In genomic region chr6:134640975-134641429, GRCh38 we compare ENCODE assay signal across 8 cellular contexts.
DNase-seq lines count a peak whose midpoint lies in the region; ATAC-seq and TF ChIP-seq lines count a peak whose summit lies in the region.

No MANE protein-coding gene starts in this region.

- peaks cover 5% of the 10 kb centered on the region for H3K36me3 Mint-ChIP-seq in Calu3 (ENCODE audit: insufficient read depth, unreplicated experiment)
- peaks cover 3% of the 10 kb centered on the region for H3K36me3 Mint-ChIP-seq in activated T-helper 1 cell treated with anti-CD3 and anti-CD28 coated beads, Interleukin-12 subunit alpha, Interleukin-12 subunit beta, Interleukin-2, Interleukin-4 antibody, amounts not matched to agents 30 ng/mL and 10 ng/mL and 1 ng/mL, durations not matched to agents 14 hours and 24 hours and 36 hours (ENCODE audit: low read depth)

- H3K4me3 Mint-ChIP-seq in Calu3 (ENCODE audit: low read depth, unreplicated experiment): no peak overlapping the region
- H3K4me3 Mint-ChIP-seq in activated T-helper 1 cell treated with anti-CD3 and anti-CD28 coated beads, Interleukin-12 subunit alpha, Interleukin-12 subunit beta, Interleukin-2, Interleukin-4 antibody, amounts not matched to agents 30 ng/mL and 10 ng/mL and 1 ng/mL, durations not matched to agents 14 hours and 24 hours and 36 hours: no peak overlapping the region

- intact Hi-C loops in Calu3 (cut with micrococcal nuclease; ENCODE audit: unreplicated experiment): loop anchor here (1.0 to 5.0 kb wide), 3 partner anchors 181 to 467 kb away; no protein-coding TSS in a partner anchor
- intact Hi-C loops in activated T-helper 1 cell treated with anti-CD3 and anti-CD28 coated beads, Interleukin-12 subunit alpha, Interleukin-12 subunit beta, Interleukin-2, Interleukin-4 antibody, amounts not matched to agents 30 ng/mL and 10 ng/mL and 1 ng/mL, durations not matched to agents 14 hours and 24 hours and 36 hours (cut with micrococcal nuclease): loop anchor here (1.0 to 5.0 kb wide), 9 partner anchors 182 to 485 kb away; no protein-coding TSS in a partner anchor

- TF ChIP-seq CTCF in Calu3 (IDR thresholded peaks at IDR 0.05; ENCODE audit: unreplicated experiment) (peak; percentile 85), fibroblast of the aortic adventitia (IDR thresholded peaks at IDR 0.05; ENCODE audit: insufficient read depth, low read length) (peak; percentile 96), neutrophil (IDR thresholded peaks at IDR 0.05) (peak; percentile 99)

- DNase-seq in Calu3 (peak; percentile 75), HuH-7.5 (ENCODE audit: low spot score) (peak; percentile 59), RPMI7951 (ENCODE audit: low read depth) (peak; percentile 88), fibroblast of the aortic adventitia (ENCODE audit: low read depth) (peak; percentile 96), stromal cell of bone marrow (ENCODE audit: low read depth) (peak; percentile 91)
- DNase-seq in activated T-helper 1 cell treated with anti-CD3 and anti-CD28 coated beads, Interleukin-12 subunit alpha, Interleukin-12 subunit beta, Interleukin-2, Interleukin-4 antibody, amounts not matched to agents 30 ng/mL and 10 ng/mL and 1 ng/mL, durations not matched to agents 14 hours and 24 hours and 36 hours (ENCODE audit: low spot score): peak; percentile 65

- H3K27me3 ChIP-seq in neutrophil: no peaks in the 10 kb centered on the region

- peaks cover 6 to 10% of the 10 kb centered on the region in 2 experiments for H3K4me1 ChIP-seq in neutrophil (ENCODE audit: control insufficient read depth in 1 of 2, insufficient read depth in 1 of 2, low read depth in 1 of 2, low read length in 1 of 2)

- CTCF ChIA-PET in Calu3 (lab: Charles Lee): interaction anchor here (0.8 to 1.7 kb wide), 7 partner anchors 14 to 467 kb away, joined by 3 to 13 read pairs (median 3); no protein-coding TSS in a partner anchor

- no peaks in the 10 kb centered on the region for H3K9me3 ChIP-seq in neutrophil

- no peaks in the 10 kb centered on the region for H3K27me3 Mint-ChIP-seq in Calu3 (ENCODE audit: unreplicated experiment)
- no peaks in the 10 kb centered on the region for H3K27me3 Mint-ChIP-seq in activated T-helper 1 cell treated with anti-CD3 and anti-CD28 coated beads, Interleukin-12 subunit alpha, Interleukin-12 subunit beta, Interleukin-2, Interleukin-4 antibody, amounts not matched to agents 30 ng/mL and 10 ng/mL and 1 ng/mL, durations not matched to agents 14 hours and 24 hours and 36 hours (ENCODE audit: insufficient read depth)

- ATAC-seq in GM21423 (IDR thresholded peaks at IDR 0.05; ENCODE audit: unreplicated experiment): peak; percentile 78

- peaks cover 27% of the 10 kb centered on the region for H3K4me1 Mint-ChIP-seq in Calu3 (ENCODE audit: low read depth, unreplicated experiment)
- H3K4me1 Mint-ChIP-seq in activated T-helper 1 cell treated with anti-CD3 and anti-CD28 coated beads, Interleukin-12 subunit alpha, Interleukin-12 subunit beta, Interleukin-2, Interleukin-4 antibody, amounts not matched to agents 30 ng/mL and 10 ng/mL and 1 ng/mL, durations not matched to agents 14 hours and 24 hours and 36 hours (ENCODE audit: low read depth): peaks cover 33% of the 10 kb centered on the region

- no TSS peak for BruUV-seq in Calu3 (replicated peaks; lab: Mats Ljungman, UMichigan)

- no peaks in the 10 kb centered on the region for H3K36me3 ChIP-seq in neutrophil

- no peaks in the 10 kb centered on the region for H3K9me3 Mint-ChIP-seq in Calu3 (ENCODE audit: low read depth, unreplicated experiment)
- no peaks in the 10 kb centered on the region for H3K9me3 Mint-ChIP-seq in activated T-helper 1 cell treated with anti-CD3 and anti-CD28 coated beads, Interleukin-12 subunit alpha, Interleukin-12 subunit beta, Interleukin-2, Interleukin-4 antibody, amounts not matched to agents 30 ng/mL and 10 ng/mL and 1 ng/mL, durations not matched to agents 14 hours and 24 hours and 36 hours

- no peak overlapping the region for H3K4me3 ChIP-seq in fibroblast of the aortic adventitia (ENCODE audit: low read depth, low read length)
- no peak overlapping the region for H3K4me3 ChIP-seq in neutrophil (ENCODE audit: low read depth in 1 of 2, low read length in 1 of 2)

- peak overlapping the region; percentile 40 for H3K27ac ChIP-seq in neutrophil

- no peak overlapping the region for H3K27ac Mint-ChIP-seq in Calu3 (ENCODE audit: unreplicated experiment)
- H3K27ac Mint-ChIP-seq in activated T-helper 1 cell treated with anti-CD3 and anti-CD28 coated beads, Interleukin-12 subunit alpha, Interleukin-12 subunit beta, Interleukin-2, Interleukin-4 antibody, amounts not matched to agents 30 ng/mL and 10 ng/mL and 1 ng/mL, durations not matched to agents 14 hours and 24 hours and 36 hours: no peak overlapping the region
